ENCODE assay signal across 12 cellular contexts in genomic region chr11:106482920-106483761, GRCh38.
DNase-seq lines count a peak whose midpoint lies in the region; TF ChIP-seq lines count a peak whose summit lies in the region.
"Had no signal": no experiment of that assay in that cellular context is flagged by ENCODE, and none has a peak within 500 bp of the region (broad histone marks: within the 10 kb centered on the region; RNA-seq: fewer than 3 reads in every experiment).

No MANE protein-coding gene starts in this region.

- TF ChIP-seq CTCF in cardiac muscle cell (IDR thresholded peaks at IDR 0.05; ENCODE audit: low read depth, low read length): no peak
- no peak for TF ChIP-seq CTCF in right atrium auricular region (IDR thresholded peaks at IDR 0.05)
- no peak for TF ChIP-seq CTCF in kidney epithelial cell (IDR thresholded peaks at IDR 0.05; ENCODE audit: insufficient read depth, low read length, poor library complexity, severe bottlenecking)
- no peak for TF ChIP-seq CTCF in sigmoid colon (IDR thresholded peaks at IDR 0.05)

- CTCF ChIA-PET in activated CD4-positive, alpha-beta T cell treated with anti-CD3 and anti-CD28 coated beads, Interleukin-2, amount 10 ng/mL, durations not matched to agents 7 days and 5 days (lab: Charles Lee): no interaction called here

- no peak for TF ChIP-seq EP300 in sigmoid colon (IDR thresholded peaks at IDR 0.05)

- no peaks in the 10 kb centered on the region for H3K4me1 ChIP-seq in cardiac muscle cell (ENCODE audit: low read depth)
- H3K4me1 ChIP-seq in right atrium auricular region: no peaks in the 10 kb centered on the region
- H3K4me1 ChIP-seq in sigmoid colon: no peaks in the 10 kb centered on the region
- H3K4me1 ChIP-seq: upper lobe of left lung had no signal

- peak; percentile 9 to 82 for DNase-seq in cardiac muscle cell (ENCODE audit: low read depth in 1 of 2, low spot score in 1 of 2)
- DNase-seq in right atrium auricular region (ENCODE audit: low spot score): no peak
- DNase-seq in brain pericyte (ENCODE audit: low read depth, low spot score): peak; percentile 47
- peak; percentile 50 for DNase-seq in kidney epithelial cell (ENCODE audit: low read depth)
- DNase-seq in stimulated activated CD4-positive, alpha-beta T cell treated with anti-CD3 and anti-CD28 coated beads, Interleukin-4, amount 100 ng/mL, for 4 hours: no peak
- DNase-seq in activated CD4-positive, alpha-beta T cell treated with anti-CD3 and anti-CD28 coated beads, Interleukin-2, amount 10 ng/mL, durations not matched to agents 7 days and 5 days: no peak
- DNase-seq in NOMO-1 treated with DMSO at 0.1 percent for 48 hours (lab: John Stamatoyannopoulos, UW; ENCODE audit: unreplicated experiment): no peak
- DNase-seq in sigmoid colon: no peak
- DNase-seq: activated CD8-positive, alpha-beta memory T cell treated with anti-CD3 and anti-CD28 coated beads, Interleukin-2, amount 50 U/mL, for 4 hours; NCI-H1105 treated with DMSO at 0.1 percent for 48 hours; stimulated activated CD4-positive, alpha-beta T cell treated with anti-CD3 and anti-CD28 coated beads, Interleukin-2, amount 100 ng/mL, for 48 hours; upper lobe of left lung had no signal

- H3K4me3 ChIP-seq in cardiac muscle cell: no peak overlapping the region
- H3K4me3 ChIP-seq in right atrium auricular region: no peak overlapping the region
- H3K4me3 ChIP-seq in kidney epithelial cell (ENCODE audit: low read depth, low read length): no peak overlapping the region
- H3K4me3 ChIP-seq in sigmoid colon: no peak overlapping the region
- H3K4me3 ChIP-seq: upper lobe of left lung had no signal

- no peaks in the 10 kb centered on the region for H3K4me1 Mint-ChIP-seq in activated CD4-positive, alpha-beta T cell treated with anti-CD3 and anti-CD28 coated beads, Interleukin-2, amount 10 ng/mL, durations not matched to agents 7 days and 5 days

- H3K27ac Mint-ChIP-seq in activated CD4-positive, alpha-beta T cell treated with anti-CD3 and anti-CD28 coated beads, Interleukin-2, amount 10 ng/mL, durations not matched to agents 7 days and 5 days: no peak overlapping the region

- H3K4me3 Mint-ChIP-seq in activated CD4-positive, alpha-beta T cell treated with anti-CD3 and anti-CD28 coated beads, Interleukin-2, amount 10 ng/mL, durations not matched to agents 7 days and 5 days: no peak overlapping the region

- WGBS in sigmoid colon, 2 donors: 19 to 40% methylated on average over 3 of the region's 3 CpGs

- no peaks in the 10 kb centered on the region for H3K9me3 ChIP-seq in cardiac muscle cell (ENCODE audit: low read depth)
- no peaks in the 10 kb centered on the region for H3K9me3 ChIP-seq in right atrium auricular region
- no peaks in the 10 kb centered on the region for H3K9me3 ChIP-seq in sigmoid colon
- H3K9me3 ChIP-seq: upper lobe of left lung had no signal

- peaks cover 1% of the 10 kb centered on the region for H3K9me3 Mint-ChIP-seq in activated CD4-positive, alpha-beta T cell treated with anti-CD3 and anti-CD28 coated beads, Interleukin-2, amount 10 ng/mL, durations not matched to agents 7 days and 5 days

- H3K27me3 Mint-ChIP-seq in activated CD4-positive, alpha-beta T cell treated with anti-CD3 and anti-CD28 coated beads, Interleukin-2, amount 10 ng/mL, durations not matched to agents 7 days and 5 days: no peaks in the 10 kb centered on the region

- no peaks in the 10 kb centered on the region for H3K36me3 ChIP-seq in cardiac muscle cell
- H3K36me3 ChIP-seq in right atrium auricular region: no peaks in the 10 kb centered on the region
- H3K36me3 ChIP-seq in kidney epithelial cell (ENCODE audit: control insufficient read depth, insufficient read depth, low read length): no peaks in the 10 kb centered on the region
- H3K36me3 ChIP-seq in sigmoid colon: no peaks in the 10 kb centered on the region
- H3K36me3 ChIP-seq: upper lobe of left lung had no signal

- no peaks in the 10 kb centered on the region for H3K27me3 ChIP-seq in cardiac muscle cell
- H3K27me3 ChIP-seq in right atrium auricular region: no peaks in the 10 kb centered on the region
- no peaks in the 10 kb centered on the region for H3K27me3 ChIP-seq in kidney epithelial cell (ENCODE audit: control insufficient read depth, insufficient read depth, low read length)
- H3K27me3 ChIP-seq in sigmoid colon: no peaks in the 10 kb centered on the region
- H3K27me3 ChIP-seq: upper lobe of left lung had no signal

- peak overlapping the region; percentile 10 for H3K27ac ChIP-seq in cardiac muscle cell
- no peak overlapping the region for H3K27ac ChIP-seq in right atrium auricular region
- H3K27ac ChIP-seq in sigmoid colon: no peak overlapping the region
- H3K27ac ChIP-seq: upper lobe of left lung had no signal

- POLR2A ChIA-PET in activated CD4-positive, alpha-beta T cell treated with anti-CD3 and anti-CD28 coated beads, Interleukin-2, amount 10 ng/mL, durations not matched to agents 7 days and 5 days (lab: Charles Lee): no interaction called here

- intact Hi-C loops in sigmoid colon (cut with DNase I): no loop called here

- no peaks in the 10 kb centered on the region for H3K36me3 Mint-ChIP-seq in activated CD4-positive, alpha-beta T cell treated with anti-CD3 and anti-CD28 coated beads, Interleukin-2, amount 10 ng/mL, durations not matched to agents 7 days and 5 days (ENCODE audit: low read depth)

- no peak for TF ChIP-seq POLR2A in sigmoid colon (IDR thresholded peaks at IDR 0.05)

Comparison
In these comparisons a context has a peak if more than half of its experiments do, and no peak if none do; other contexts are left out.
1. DNase-seq: peak in cardiac muscle cell (2 of 2), brain pericyte (single experiment) and kidney epithelial cell (single experiment); none in right atrium auricular region (single experiment), stimulated activated CD4-positive, alpha-beta T cell treated with anti-CD3 and anti-CD28 coated beads, Interleukin-4, amount 100 ng/mL, for 4 hours (0 of 2), activated CD4-positive, alpha-beta T cell treated with anti-CD3 and anti-CD28 coated beads, Interleukin-2, amount 10 ng/mL, durations not matched to agents 7 days and 5 days (single experiment), NOMO-1 treated with DMSO at 0.1 percent for 48 hours (single experiment) and sigmoid colon (single experiment).